In the genomic region with DNA sequence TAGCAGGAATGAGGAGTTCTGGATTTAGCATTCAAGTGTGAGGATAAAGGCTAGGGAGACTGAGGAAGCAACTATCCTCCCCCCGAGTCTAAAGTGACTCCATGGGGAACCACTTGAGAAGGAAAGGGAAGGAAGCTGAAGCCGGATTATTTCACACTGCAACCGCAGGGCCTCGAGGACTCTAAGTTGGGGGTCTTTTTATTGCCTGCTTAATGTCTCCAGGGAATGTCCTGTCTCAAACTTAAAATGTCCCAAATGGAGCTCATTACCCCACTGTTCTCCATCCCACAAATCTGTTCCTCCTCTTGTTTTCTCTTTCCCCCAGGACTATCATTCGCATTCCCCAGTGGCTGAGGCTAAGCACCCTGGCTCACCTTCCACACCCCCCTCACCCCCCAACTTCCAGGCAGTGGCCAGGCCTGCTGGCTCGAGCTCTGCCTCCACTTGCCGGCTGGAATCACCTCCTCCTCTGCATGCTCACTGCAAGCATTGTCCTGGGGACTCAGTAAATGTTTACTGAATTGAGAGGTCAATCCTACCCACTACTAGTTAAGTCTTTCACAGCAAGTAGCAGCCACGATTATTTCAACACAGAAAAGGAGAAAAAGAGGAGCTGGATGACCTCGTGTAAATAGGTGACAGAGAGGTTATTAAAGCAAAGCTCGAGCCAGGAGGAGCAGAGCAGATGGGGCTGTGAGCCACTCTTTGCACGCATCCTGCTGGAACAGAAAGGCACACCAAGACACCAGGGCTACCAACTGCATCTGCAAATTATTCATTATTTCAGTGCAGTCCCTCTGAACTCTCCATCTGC, we compare ENCODE assay signal across 14 cellular contexts. TPM values are rescaled to one million over a fixed set of nuclear protein-coding genes. Genes with fewer than 3 reads are reported as not detected.
DNase-seq lines count a peak whose midpoint lies in the region; FAIRE-seq and TF ChIP-seq lines count a peak whose summit lies in the region.
"Had no signal": no experiment of that assay in that cellular context is flagged by ENCODE, and none has a peak within 500 bp of the region (broad histone marks: within the 10 kb centered on the region; RNA-seq: fewer than 3 reads in every experiment).

No MANE protein-coding gene starts in this region.

- no peak overlapping the region for H2BK15ac ChIP-seq in mesenchymal stem cell (ENCODE audit: low read depth, poor library complexity, severe bottlenecking)

- H3K4me2 ChIP-seq in mesenchymal stem cell (ENCODE audit: low read length, poor library complexity, severe bottlenecking) = peak overlapping the region; percentile 1

- TF ChIP-seq CTCF in AG10803 (conservative IDR thresholded peaks at IDR 0.05; ENCODE audit: low read length) = no peak
- TF ChIP-seq CTCF in dorsolateral prefrontal cortex (IDR thresholded peaks at IDR 0.05 in 54 of 56, conservative IDR thresholded peaks at IDR 0.05 in 2 of 56; ENCODE audit: low read depth in 1 of 56, partially characterized antibody in 56 of 56) = no peak

- WGBS in mesenchymal stem cell = 43% methylated on average over 9 of the region's 11 CpGs

- H3K9ac ChIP-seq in mesenchymal stem cell (ENCODE audit: low read length) = no peak overlapping the region

- H3K27ac ChIP-seq in dorsolateral prefrontal cortex = peak overlapping the region in 58 of 59 donors; percentile 7 to 99 (median 79)
- H3K27ac ChIP-seq in mesenchymal stem cell (ENCODE audit: low read length, poor library complexity, severe bottlenecking) = peak overlapping the region; percentile 11

- intact Hi-C loops in dorsolateral prefrontal cortex (cut with DNase I) = loop anchor here in 1 of 2 donors (2.0 kb wide), 1 partner anchor 25 kb away; no protein-coding TSS in a partner anchor

- H3K4ac ChIP-seq in mesenchymal stem cell (ENCODE audit: low read depth in 1 of 2, low read length in 2 of 2) = peak overlapping the region in 1 of 2 experiments; percentile 24

- no peaks in the 10 kb centered on the region for H3K9me3 ChIP-seq in mesenchymal stem cell (ENCODE audit: control insufficient read depth, low read length)

- no peak overlapping the region for H2AK5ac ChIP-seq in mesenchymal stem cell (ENCODE audit: low read length, severe bottlenecking)

- DNase-seq in AG10803 (ENCODE audit: low read depth) (peak; percentile 12), NCI-H2227 (lab: John Stamatoyannopoulos, UW; ENCODE audit: unreplicated experiment) (peak; percentile 48), dorsolateral prefrontal cortex (no peak), mesenchymal stem cell (peak; percentile 80), GM12892 (ENCODE audit: insufficient read length) (no peak), MV-4-11 (lab: John Stamatoyannopoulos, UW) (no peak), NCI-H2029 treated with DMSO at 0.1 percent for 48 hours (lab: John Stamatoyannopoulos, UW) (no peak)
- DNase-seq in stimulated activated CD4-positive, alpha-beta T cell treated with anti-CD3 and anti-CD28 coated beads, Interleukin-4, amount 100 ng/mL, for 4 hours = no peak
- DNase-seq: activated naive CD4-positive, alpha-beta T cell treated with anti-CD3 and anti-CD28 coated beads, Interleukin-2, amount 10 ng/mL, durations not matched to agents 7 days and 5 days; CD4-positive, CD25-positive, alpha-beta regulatory T cell; stimulated activated CD4-positive, alpha-beta T cell treated with anti-CD3 and anti-CD28 coated beads, Interleukin-12 subunit alpha, Interleukin-12 subunit beta, amount 100 ng/mL, for 4 hours had no signal

- H3K79me1 ChIP-seq in mesenchymal stem cell (replicated peaks; ENCODE audit: low read length, poor library complexity, severe bottlenecking) = peaks cover 3% of the 10 kb centered on the region

- H2BK12ac ChIP-seq in mesenchymal stem cell (ENCODE audit: low read length in 2 of 2) = peak overlapping the region in 1 of 2 experiments; percentile 4

- no peak overlapping the region for H4K8ac ChIP-seq in mesenchymal stem cell (ENCODE audit: low read length)

- H3K4me1 ChIP-seq in mesenchymal stem cell (ENCODE audit: control insufficient read depth, insufficient read depth, low read depth, low read length) = peaks cover 25% of the 10 kb centered on the region

- no peaks in the 10 kb centered on the region for H3K27me3 ChIP-seq in dorsolateral prefrontal cortex
- no peaks in the 10 kb centered on the region for H3K27me3 ChIP-seq in mesenchymal stem cell (ENCODE audit: control insufficient read depth in 1 of 2, insufficient read depth in 1 of 2, low read length in 2 of 2)

- no peak overlapping the region for H2BK5ac ChIP-seq in mesenchymal stem cell (ENCODE audit: low read depth, low read length, poor library complexity, severe bottlenecking)

- no peak for TF ChIP-seq POLR2A in GM12892 (IDR thresholded peaks at IDR 0.05; ENCODE audit: low read depth, low read length)

- H3K18ac ChIP-seq in mesenchymal stem cell (ENCODE audit: low read depth in 1 of 2, low read length in 2 of 2) = peak overlapping the region in 1 of 2 experiments; percentile 76

- H2BK120ac ChIP-seq in mesenchymal stem cell (ENCODE audit: low read depth, low read length) = no peak overlapping the region

- FAIRE-seq in GM12892 (lab: Jason Lieb, UNC) = no peak
- FAIRE-seq: endothelial cell of umbilical vein, GM12878 had no signal

- peaks cover 0 to 7% of the 10 kb centered on the region in 2 experiments for H3K36me3 ChIP-seq in mesenchymal stem cell (ENCODE audit: control insufficient read depth in 1 of 2, insufficient read depth in 2 of 2, low read depth in 1 of 2, low read length in 2 of 2)

- no peak overlapping the region for H2AFZ ChIP-seq in mesenchymal stem cell (ENCODE audit: low read depth, low read length)

- H3K4me3 ChIP-seq in AG10803 (ENCODE audit: low read length) = no peak overlapping the region
- H3K4me3 ChIP-seq in dorsolateral prefrontal cortex = peak overlapping the region in 2 of 59 donors; percentile 11 to 16
- H3K4me3 ChIP-seq in mesenchymal stem cell (ENCODE audit: insufficient read depth in 1 of 2, low read depth in 1 of 2, low read length in 2 of 2) = no peak overlapping the region
- H3K4me3 ChIP-seq: GM12878, lung had no signal

- H3K14ac ChIP-seq in mesenchymal stem cell (ENCODE audit: low read length in 2 of 2) = peak overlapping the region in 1 of 2 experiments; percentile 67

- H3K23ac ChIP-seq in mesenchymal stem cell (ENCODE audit: low read length in 2 of 2) = no peak overlapping the region

- H4K91ac ChIP-seq in mesenchymal stem cell (ENCODE audit: low read length) = peak overlapping the region; percentile 40

RNA-seq across cellular contexts. Expression of a gene that starts 32.3 kb away (rescaled TPM):
- 100 to 1,000 TPM; 106 to 688 (median 242) TPM for total RNA-seq in dorsolateral prefrontal cortex
- 89.2 TPM for polyA plus RNA-seq in mesenchymal stem cell (2013, experiment 1 of 2)
- polyA plus RNA-seq in mesenchymal stem cell (2013, experiment 2 of 2) = 81.2 TPM
- polyA plus RNA-seq in GM12892 (2012; ENCODE audit: missing spikeins) = 26.3 TPM

Comparison
In these comparisons a context has a peak if more than half of its experiments do, and no peak if none do; other contexts are left out.
1. DNase-seq: peak in AG10803 (single experiment), NCI-H2227 (single experiment) and mesenchymal stem cell (single experiment); none in dorsolateral prefrontal cortex (0 of 10), GM12892 (single experiment), stimulated activated CD4-positive, alpha-beta T cell treated with anti-CD3 and anti-CD28 coated beads, Interleukin-4, amount 100 ng/mL, for 4 hours (0 of 2), MV-4-11 (single experiment) and NCI-H2029 treated with DMSO at 0.1 percent for 48 hours (single experiment).